Comparison of ENCODE assay signal across 18 cellular contexts in genomic region chr9:6984941-6985578, GRCh38.
"Had no signal": no experiment of that assay in that cellular context is flagged by ENCODE, and none has a peak within 500 bp of the region (broad histone marks: within the 10 kb centered on the region; RNA-seq: fewer than 3 reads in every experiment).

No MANE protein-coding gene starts in this region.

- H3K4me3 Mint-ChIP-seq: immature natural killer cell; natural killer cell treated with Interleukin-12 subunit alpha and Interleukin-12 subunit beta and Interleukin-15 and Interleukin-18, amount 100 ng/mL, for 72 hours; stimulated activated naive B cell treated with anti-CD40 and anti-IgM and Interleukin-4, amounts not matched to agents 10 μg/mL and 1 μg/mL and 100 μg/mL, for 72 hours had no signal

- H3K27me3 Mint-ChIP-seq: natural killer cell treated with Interleukin-12 subunit alpha and Interleukin-12 subunit beta and Interleukin-15 and Interleukin-18, amount 100 ng/mL, for 72 hours; stimulated activated naive B cell treated with anti-CD40 and anti-IgM and Interleukin-4, amounts not matched to agents 10 μg/mL and 1 μg/mL and 100 μg/mL, for 72 hours had no signal

- H3K9me3 ChIP-seq: gastroesophageal sphincter, mucosa of descending colon, prostate gland, right lobe of liver, upper lobe of left lung had no signal

- H3K27ac ChIP-seq: dorsolateral prefrontal cortex, gastroesophageal sphincter, prostate gland, right lobe of liver, upper lobe of left lung had no signal

- H3K27ac Mint-ChIP-seq: activated naive CD4-positive, alpha-beta T cell treated with anti-CD3 and anti-CD28 coated beads, Interleukin-2, amount 50 U/mL, for 72 hours; stimulated activated naive B cell treated with anti-CD40 and anti-IgM and Interleukin-4, amounts not matched to agents 10 μg/mL and 1 μg/mL and 100 μg/mL, for 72 hours had no signal

- H3K36me3 ChIP-seq: prostate gland had no signal

- ATAC-seq: activated naive CD4-positive, alpha-beta T cell treated with anti-CD3 and anti-CD28 coated beads, Interleukin-2, amount 50 U/mL, for 72 hours; gastroesophageal sphincter; left colon; mucosa of descending colon; natural killer cell treated with Interleukin-12 subunit alpha and Interleukin-12 subunit beta and Interleukin-15 and Interleukin-18, amount 100 ng/mL, for 72 hours; right lobe of liver; stimulated activated naive B cell treated with anti-CD40 and anti-IgM and Interleukin-4, amounts not matched to agents 10 μg/mL and 1 μg/mL and 100 μg/mL, for 72 hours had no signal

- FAIRE-seq: bronchial epithelial cell had no signal

- H3K4me1 ChIP-seq: gastroesophageal sphincter, prostate gland, right lobe of liver, upper lobe of left lung had no signal

- H3K27me3 ChIP-seq: dorsolateral prefrontal cortex, gastroesophageal sphincter, right lobe of liver, upper lobe of left lung had no signal

- H3K4me3 ChIP-seq: dorsolateral prefrontal cortex, gastroesophageal sphincter, mucosa of descending colon, prostate gland, right lobe of liver, upper lobe of left lung had no signal

- DNase-seq: activated CD4-positive, alpha-beta T cell treated with anti-CD3 and anti-CD28 coated beads, Interleukin-2, amount 50 U/mL, for 4 hours; activated CD4-positive, CD25-positive, alpha-beta regulatory T cell treated with anti-CD3 and anti-CD28 coated beads, Interleukin-2, amount 50 U/mL, for 72 hours; activated effector memory CD4-positive, alpha-beta T cell treated with Interleukin-2 at 50 U/mL for 16 hours; activated T-cell treated with anti-CD3 and anti-CD28 coated beads, Interleukin-2, amount 50 U/mL, for 1 hour; amygdala; dorsolateral prefrontal cortex; immature natural killer cell; left colon; mucosa of descending colon; right lobe of liver; stimulated activated CD4-positive, alpha-beta T cell treated with anti-CD3 and anti-CD28 coated beads, Interleukin-2, amount 100 ng/mL, for 24 hours; stimulated activated naive B cell treated with anti-CD40 and anti-IgM and Interleukin-4, amounts not matched to agents 10 μg/mL and 1 μg/mL and 100 μg/mL, for 72 hours; upper lobe of left lung had no signal

- H3K9me3 Mint-ChIP-seq: activated naive CD4-positive, alpha-beta T cell treated with anti-CD3 and anti-CD28 coated beads, Interleukin-2, amount 50 U/mL, for 72 hours; immature natural killer cell; natural killer cell treated with Interleukin-12 subunit alpha and Interleukin-12 subunit beta and Interleukin-15 and Interleukin-18, amount 100 ng/mL, for 72 hours; stimulated activated naive B cell treated with anti-CD40 and anti-IgM and Interleukin-4, amounts not matched to agents 10 μg/mL and 1 μg/mL and 100 μg/mL, for 72 hours had no signal
